Comparison of ENCODE assay signal across 16 cellular contexts in genomic region chr12:132186208-132186856, GRCh38. TPM values are rescaled to one million over a fixed set of nuclear protein-coding genes. Genes with fewer than 3 reads are reported as not detected.
DNase-seq lines count a peak whose midpoint lies in the region; ATAC-seq and TF ChIP-seq lines count a peak whose summit lies in the region.
"Had no signal": no experiment of that assay in that cellular context is flagged by ENCODE, and none has a peak within 500 bp of the region (broad histone marks: within the 10 kb centered on the region; RNA-seq: fewer than 3 reads in every experiment).

No MANE protein-coding gene starts in this region.

- H3K27me3 ChIP-seq in BLaER1 treated with 17β-estradiol and CSF1 and Interleukin-3, amounts not matched to agents 10 nM and 100 nM = no peaks in the 10 kb centered on the region
- H3K27me3 ChIP-seq in CD4-positive, alpha-beta memory T cell (ENCODE audit: insufficient read depth, low read length) = no peaks in the 10 kb centered on the region
- no peaks in the 10 kb centered on the region for H3K27me3 ChIP-seq in mononuclear cell (ENCODE audit: insufficient read depth, low read length)
- H3K27me3 ChIP-seq in endodermal cell (ENCODE audit: control insufficient read depth, insufficient read depth, low read length, poor library complexity, severe bottlenecking) = peaks cover 25% of the 10 kb centered on the region

- CTCF ChIA-PET in CD4-positive, alpha-beta memory T cell (lab: Charles Lee; ENCODE audit: partially characterized antibody) = interaction anchor here (1.2 to 1.7 kb wide), 3 partner anchors 25 to 33 kb away, joined by 4 to 7 read pairs (median 6); no protein-coding TSS in a partner anchor
- CTCF ChIA-PET in activated CD8-positive, alpha-beta T cell treated with anti-CD3 and anti-CD28 coated beads for 36 hours (lab: Charles Lee) = interaction anchor here (0.9 to 3.1 kb wide), 5 partner anchors 8 to 32 kb away, joined by 4 to 10 read pairs (median 5); no protein-coding TSS in a partner anchor

- POLR2A ChIA-PET in CD4-positive, alpha-beta memory T cell (lab: Charles Lee; ENCODE audit: partially characterized antibody) = interaction anchor here (0.8 to 2.1 kb wide), 11 partner anchors 8 to 41 kb away, joined by 3 to 11 read pairs (median 4); no protein-coding TSS in a partner anchor
- POLR2A ChIA-PET in activated CD8-positive, alpha-beta T cell treated with anti-CD3 and anti-CD28 coated beads for 36 hours (lab: Charles Lee) = interaction anchor here (0.6 to 1.3 kb wide), 2 partner anchors 18 to 250 kb away, joined by 3 read pairs; no protein-coding TSS in a partner anchor

- peaks cover 23 to 60% (median 41%) of the 10 kb centered on the region in 4 donors for H3K4me1 Mint-ChIP-seq in CD4-positive, alpha-beta memory T cell
- peaks cover 28% of the 10 kb centered on the region for H3K4me1 Mint-ChIP-seq in activated CD8-positive, alpha-beta T cell treated with anti-CD3 and anti-CD28 coated beads for 36 hours (ENCODE audit: low read depth)
- H3K4me1 Mint-ChIP-seq in endodermal cell = peaks cover 3% of the 10 kb centered on the region

- TF ChIP-seq CTCF in activated CD8-positive, alpha-beta T cell treated with anti-CD3 and anti-CD28 coated beads for 36 hours (IDR thresholded peaks at IDR 0.05) = no peak
- TF ChIP-seq CTCF in endodermal cell (conservative IDR thresholded peaks at IDR 0.05) = no peak

- H3K27ac Mint-ChIP-seq in CD4-positive, alpha-beta memory T cell = peak overlapping the region; percentile 71 to 96 (median 84)
- peak overlapping the region; percentile 84 for H3K27ac Mint-ChIP-seq in activated CD8-positive, alpha-beta T cell treated with anti-CD3 and anti-CD28 coated beads for 36 hours
- H3K27ac Mint-ChIP-seq in endodermal cell = no peak overlapping the region
- H3K27ac Mint-ChIP-seq: mesothelial cell of epicardium had no signal

- WGBS in endodermal cell (ENCODE audit: insufficient coverage in 1 of 2, insufficient read length in 1 of 2), 2 experiments = 65 to 78% methylated on average over 20 to 24 of the region's 24 CpGs

- peak overlapping the region; percentile 94 to 100 (median 98) for H3K4me2 ChIP-seq in BLaER1 treated with 17β-estradiol and CSF1 and Interleukin-3, amounts not matched to agents 10 nM and 100 nM
- H3K4me2 ChIP-seq: KMS-11, PC-9 had no signal

- no peaks in the 10 kb centered on the region for H3K36me3 ChIP-seq in BLaER1 treated with 17β-estradiol and CSF1 and Interleukin-3, amounts not matched to agents 10 nM and 100 nM
- no peaks in the 10 kb centered on the region for H3K36me3 ChIP-seq in CD4-positive, alpha-beta memory T cell (ENCODE audit: insufficient read depth, low read length)
- H3K36me3 ChIP-seq in endodermal cell (ENCODE audit: control insufficient read depth, insufficient read depth, low read length) = no peaks in the 10 kb centered on the region

- peaks cover 0 to 10% (median 0%) of the 10 kb centered on the region in 11 experiments; a peak in 6 of 22 replicates for H4K20me1 ChIP-seq in BLaER1 treated with 17β-estradiol and CSF1 and Interleukin-3, amounts not matched to agents 10 nM and 100 nM

- H3K27me3 Mint-ChIP-seq in CD4-positive, alpha-beta memory T cell = peaks cover 0 to under 1% of the 10 kb centered on the region in 2 donors
- H3K27me3 Mint-ChIP-seq in activated CD8-positive, alpha-beta T cell treated with anti-CD3 and anti-CD28 coated beads for 36 hours = no peaks in the 10 kb centered on the region
- H3K27me3 Mint-ChIP-seq in endodermal cell (ENCODE audit: insufficient read depth) = peaks cover 80% of the 10 kb centered on the region

- H3K9me3 Mint-ChIP-seq in CD4-positive, alpha-beta memory T cell = peaks cover 0 to 25% (median 12%) of the 10 kb centered on the region in 8 donors
- no peaks in the 10 kb centered on the region for H3K9me3 Mint-ChIP-seq in activated CD8-positive, alpha-beta T cell treated with anti-CD3 and anti-CD28 coated beads for 36 hours
- H3K9me3 Mint-ChIP-seq in endodermal cell = peaks cover 3% of the 10 kb centered on the region
- H3K9me3 Mint-ChIP-seq: mesothelial cell of epicardium had no signal

- H3K27ac ChIP-seq in BLaER1 treated with 17β-estradiol and CSF1 and Interleukin-3, amounts not matched to agents 10 nM and 100 nM = peak overlapping the region; percentile 21 to 87 (median 74); a peak in 21 of 22 replicates
- H3K27ac ChIP-seq in CD4-positive, alpha-beta memory T cell (ENCODE audit: low read depth, low read length) = peak overlapping the region; percentile 40
- H3K27ac ChIP-seq in endodermal cell (ENCODE audit: low read depth, low read length) = no peak overlapping the region
- H3K27ac ChIP-seq: KMS-11, parathyroid adenoma, PC-9 had no signal

- H3K9me3 ChIP-seq in BLaER1 treated with 17β-estradiol and CSF1 and Interleukin-3, amounts not matched to agents 10 nM and 100 nM (replicated peaks in 1 of 11) = no peaks in the 10 kb centered on the region
- peaks cover 0 to 4% of the 10 kb centered on the region in 2 donors for H3K9me3 ChIP-seq in CD4-positive, alpha-beta memory T cell (ENCODE audit: control insufficient read depth in 1 of 2, low read length in 2 of 2)
- H3K9me3 ChIP-seq in mononuclear cell (ENCODE audit: low read depth, low read length) = no peaks in the 10 kb centered on the region
- no peaks in the 10 kb centered on the region for H3K9me3 ChIP-seq in endodermal cell (ENCODE audit: control insufficient read depth, low read length)

- no peak for ATAC-seq in activated CD8-positive, alpha-beta T cell treated with anti-CD3 and anti-CD28 coated beads for 36 hours
- no peak for ATAC-seq in HG02938 (IDR thresholded peaks at IDR 0.05; ENCODE audit: unreplicated experiment)

- peak overlapping the region; percentile 23 to 83 (median 70); a peak in 20 of 22 replicates for H3K9ac ChIP-seq in BLaER1 treated with 17β-estradiol and CSF1 and Interleukin-3, amounts not matched to agents 10 nM and 100 nM
- no peak overlapping the region for H3K9ac ChIP-seq in endodermal cell (ENCODE audit: extremely low read depth, low read length, poor library complexity, severe bottlenecking)
- H3K9ac ChIP-seq: KMS-11, parathyroid adenoma had no signal

- H3K4me3 Mint-ChIP-seq in CD4-positive, alpha-beta memory T cell = peak overlapping the region; percentile 61 to 90 (median 80)
- H3K4me3 Mint-ChIP-seq in activated CD8-positive, alpha-beta T cell treated with anti-CD3 and anti-CD28 coated beads for 36 hours = peak overlapping the region; percentile 63
- no peak overlapping the region for H3K4me3 Mint-ChIP-seq in endodermal cell
- H3K4me3 Mint-ChIP-seq: mesothelial cell of epicardium had no signal

- peaks cover 49 to 95% (median 89%) of the 10 kb centered on the region in 10 experiments for H3K4me1 ChIP-seq in BLaER1 treated with 17β-estradiol and CSF1 and Interleukin-3, amounts not matched to agents 10 nM and 100 nM
- peaks cover 49% of the 10 kb centered on the region for H3K4me1 ChIP-seq in CD4-positive, alpha-beta memory T cell (ENCODE audit: insufficient read depth, low read length)
- H3K4me1 ChIP-seq in mononuclear cell (ENCODE audit: insufficient read depth, low read length) (peaks cover 42% of the 10 kb centered on the region), endodermal cell (ENCODE audit: control insufficient read depth, insufficient read depth, low read length) (no peaks in the 10 kb centered on the region)

- DNase-seq in CD4-positive, alpha-beta memory T cell = no peak
- DNase-seq in activated CD8-positive, alpha-beta T cell treated with anti-CD3 and anti-CD28 coated beads for 36 hours = no peak
- DNase-seq in AG20443 (ENCODE audit: low spot score) (no peak), endodermal cell (no peak)
- DNase-seq: C1 segment of cervical spinal cord; cerebellar nuclear complex; NCI-H1930; NCI-H510A treated with DMSO at 0.1 percent for 48 hours; PC-9; stimulated activated CD4-positive, alpha-beta T cell treated with anti-CD3 and anti-CD28 coated beads, Interleukin-12 subunit alpha, Interleukin-12 subunit beta, amount 100 ng/mL, for 4 hours had no signal

- peak overlapping the region; percentile 47 to 75 (median 69) for H3K4me3 ChIP-seq in BLaER1 treated with 17β-estradiol and CSF1 and Interleukin-3, amounts not matched to agents 10 nM and 100 nM
- H3K4me3 ChIP-seq in CD4-positive, alpha-beta memory T cell (ENCODE audit: low read length in 2 of 2) = peak overlapping the region; percentile 2 to 37
- H3K4me3 ChIP-seq in mononuclear cell (ENCODE audit: low read length) (peak overlapping the region; percentile 17), endodermal cell (ENCODE audit: low read length) (no peak overlapping the region)
- H3K4me3 ChIP-seq: PC-9 had no signal

- intact Hi-C loops in CD4-positive, alpha-beta memory T cell (cut with micrococcal nuclease) = no loop called here
- intact Hi-C loops in activated CD8-positive, alpha-beta T cell treated with anti-CD3 and anti-CD28 coated beads for 36 hours (cut with micrococcal nuclease) = no loop called here

- H3K36me3 Mint-ChIP-seq in CD4-positive, alpha-beta memory T cell = peaks cover 5 to 9% of the 10 kb centered on the region in 2 donors
- no peaks in the 10 kb centered on the region for H3K36me3 Mint-ChIP-seq in activated CD8-positive, alpha-beta T cell treated with anti-CD3 and anti-CD28 coated beads for 36 hours (ENCODE audit: low read depth)
- H3K36me3 Mint-ChIP-seq in endodermal cell (ENCODE audit: low read depth) = no peaks in the 10 kb centered on the region
- H3K36me3 Mint-ChIP-seq: mesothelial cell of epicardium had no signal

RNA-seq across cellular contexts. Expression of gene NOC4L, which starts 42.1 kb away (rescaled TPM):
- total RNA-seq in CD4-positive, alpha-beta memory T cell = 10 to 100 TPM; 17.0 to 18.5 TPM
- polyA plus RNA-seq in CD4-positive, alpha-beta memory T cell = 10 to 100 TPM; 13.9 to 26.0 TPM
- total RNA-seq in activated CD8-positive, alpha-beta T cell treated with anti-CD3 and anti-CD28 coated beads for 36 hours = 10 to 100 TPM; 35.6 to 41.2 TPM
- total RNA-seq in mononuclear cell = 3.3 TPM
- total RNA-seq in endodermal cell = 10 to 100 TPM; 22.7 to 32.7 TPM
- polyA plus RNA-seq in endodermal cell (2013, experiment 1 of 2) = 25.4 TPM
- 23.8 TPM for polyA plus RNA-seq in endodermal cell (2013, experiment 2 of 2)

RNA-seq across cellular contexts. Expression of gene DDX51, which starts 42.2 kb away (rescaled TPM):
- 10 to 100 TPM; 42.1 to 42.9 TPM for total RNA-seq in CD4-positive, alpha-beta memory T cell
- polyA plus RNA-seq in CD4-positive, alpha-beta memory T cell = 10 to 100 TPM in 1 of 2 donors, 1 to 10 TPM in 1; 4.0 to 13.0 TPM
- 10 to 100 TPM; 24.1 to 25.5 TPM for total RNA-seq in activated CD8-positive, alpha-beta T cell treated with anti-CD3 and anti-CD28 coated beads for 36 hours
- total RNA-seq in mononuclear cell = 14.8 TPM
- 10 to 100 TPM; 31.5 to 33.8 TPM for total RNA-seq in endodermal cell
- 16.9 TPM for polyA plus RNA-seq in endodermal cell (2013, experiment 1 of 2)
- polyA plus RNA-seq in endodermal cell (2013, experiment 2 of 2) = 13.9 TPM
